Comparison of ENCODE assay signal across 20 cellular contexts in the genomic region with DNA sequence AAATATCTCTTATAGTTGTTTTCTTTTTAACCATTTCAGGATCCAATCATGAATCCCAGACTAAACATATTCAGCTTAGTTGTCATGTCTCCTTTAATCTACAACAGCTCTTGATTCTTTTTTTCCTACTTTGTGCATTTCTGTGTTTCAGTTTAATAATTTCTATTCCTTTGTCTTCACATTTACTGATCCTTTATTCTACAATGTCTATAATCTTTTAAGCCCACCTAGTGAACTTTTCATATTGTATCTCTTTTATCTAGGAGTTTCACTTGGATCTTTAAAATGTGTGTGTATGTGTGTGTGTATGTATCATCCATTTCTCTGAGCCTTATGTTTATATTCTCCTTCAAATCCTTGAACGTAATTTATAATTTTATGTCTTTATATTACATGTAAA.
DNase-seq lines count a peak whose midpoint lies in the region; ATAC-seq, FAIRE-seq and TF ChIP-seq lines count a peak whose summit lies in the region.
"Had no signal": no experiment of that assay in that cellular context is flagged by ENCODE, and none has a peak within 500 bp of the region (broad histone marks: within the 10 kb centered on the region; RNA-seq: fewer than 3 reads in every experiment).

No MANE protein-coding gene starts in this region.

- H3K27me3 ChIP-seq in psoas muscle (ENCODE audit: insufficient read depth in 3 of 3, low read length in 2 of 3), result no peaks in the 10 kb centered on the region
- H3K27me3 ChIP-seq in left ventricle myocardium inferior (ENCODE audit: low read depth), result no peaks in the 10 kb centered on the region
- no peaks in the 10 kb centered on the region for H3K27me3 ChIP-seq in vagina
- H3K27me3 ChIP-seq: BE2C, BLaER1 had no signal

- no peak for TF ChIP-seq POLR2A in vagina (IDR thresholded peaks at IDR 0.05)

- H3K9me3 ChIP-seq in psoas muscle (no peaks in the 10 kb centered on the region), left ventricle myocardium inferior (replicated peaks) (peaks cover 11% of the 10 kb centered on the region), vagina (no peaks in the 10 kb centered on the region)
- H3K9me3 ChIP-seq: BE2C had no signal

- H3K4me1 ChIP-seq in psoas muscle (peaks cover 28% of the 10 kb centered on the region), left ventricle myocardium inferior (peaks cover 19% of the 10 kb centered on the region), vagina (no peaks in the 10 kb centered on the region)
- H3K4me1 ChIP-seq: BLaER1 had no signal

- peak overlapping the region; percentile 57 for H3K27ac ChIP-seq in psoas muscle
- H3K27ac ChIP-seq in left ventricle myocardium inferior (replicated peaks), result no peak overlapping the region
- no peak overlapping the region for H3K27ac ChIP-seq in vagina
- H3K27ac ChIP-seq: BLaER1 had no signal

- FAIRE-seq in D721Med (lab: Jason Lieb, UNC) (peak; percentile 46), G401.6 (lab: Jason Lieb, UNC) (peak; percentile 11)
- FAIRE-seq: A204.1, GM12878, GM12892 had no signal

- DNase-seq in D721Med (ENCODE audit: insufficient read length, low spot score) (no peak), psoas muscle (no peak), left ventricle myocardium inferior (no peak), vagina (ENCODE audit: extremely low spot score in 2 of 2) (no peak), T1000 (lab: John Stamatoyannopoulos, UW) (no peak)
- DNase-seq: 8988T; ACHN; BE2C; C1 segment of cervical spinal cord; CD4-positive, alpha-beta memory T cell; CD4-positive, CD25-positive, alpha-beta regulatory T cell; CD8-positive, alpha-beta memory T cell; COR-L47; DMS79 treated with DMSO at 0.1 percent for 48 hours; GDM1 had no signal

- H3K36me3 ChIP-seq in psoas muscle (ENCODE audit: insufficient read depth in 1 of 2, low read depth in 1 of 2), result peaks cover 0 to 6% of the 10 kb centered on the region in 2 donors
- peaks cover 11% of the 10 kb centered on the region for H3K36me3 ChIP-seq in left ventricle myocardium inferior
- H3K36me3 ChIP-seq in vagina, result peaks cover 0 to 7% of the 10 kb centered on the region in 2 donors
- H3K36me3 ChIP-seq: BE2C had no signal

- intact Hi-C loops in psoas muscle (cut with DNase I) (no loop called here), left ventricle myocardium inferior (cut with micrococcal nuclease) (no loop called here), vagina (cut with DNase I) (no loop called here)

- WGBS in psoas muscle, 3 donors, result 88 to 100% (median 92%) methylated on average over 1 of the region's 1 CpG

- ATAC-seq in psoas muscle, result no peak
- ATAC-seq: GM12878 had no signal

- H3K4me3 ChIP-seq in psoas muscle (no peak overlapping the region), left ventricle myocardium inferior (no peak overlapping the region), vagina (no peak overlapping the region)
- H3K4me3 ChIP-seq: BLaER1, GM12878 had no signal

- no peak for TF ChIP-seq CTCF in D721Med (IDR thresholded peaks at IDR 0.05; ENCODE audit: insufficient read depth, missing control alignments)
- TF ChIP-seq CTCF in psoas muscle (IDR thresholded peaks at IDR 0.05), result no peak
- no peak for TF ChIP-seq CTCF in left ventricle myocardium inferior (IDR thresholded peaks at IDR 0.05; ENCODE audit: borderline replicate concordance)
- no peak for TF ChIP-seq CTCF in vagina (IDR thresholded peaks at IDR 0.05)
